9 cellular contexts compared by ENCODE assay signal in genomic region chr17:1390422-1391367, GRCh38. TPM values are rescaled to one million over a fixed set of nuclear protein-coding genes. Genes with fewer than 3 reads are reported as not detected.
A peak's percentile ranks its signal among the peaks of the same experiment; 100 is the strongest.
DNase-seq lines count a peak whose midpoint lies in the region; ATAC-seq and TF ChIP-seq lines count a peak whose summit lies in the region.
"Had no signal": no experiment of that assay in that cellular context is flagged by ENCODE, and none has a peak within 500 bp of the region (broad histone marks: within the 10 kb centered on the region; RNA-seq: fewer than 3 reads in every experiment).

No MANE protein-coding gene starts in this region.

- peak overlapping the region in 1 of 2 donors; percentile 8 for H3K4me3 Mint-ChIP-seq in stimulated activated naive B cell treated with anti-CD40 and anti-IgM and Interleukin-4, amounts not matched to agents 10 μg/mL and 1 μg/mL and 100 μg/mL, for 72 hours

- H3K4me1 ChIP-seq in left ventricle myocardium inferior: peaks cover 100% of the 10 kb centered on the region
- peaks cover 4% of the 10 kb centered on the region; the same call in 1 of the 2 replicates for H3K4me1 ChIP-seq in BE2C
- H3K4me1 ChIP-seq in colonic mucosa: peaks cover 32% of the 10 kb centered on the region

- H3K27me3 ChIP-seq in left ventricle myocardium inferior (ENCODE audit: low read depth) (no peaks in the 10 kb centered on the region), BE2C (no peaks in the 10 kb centered on the region), colonic mucosa (no peaks in the 10 kb centered on the region)

- no peak overlapping the region for H3K9ac ChIP-seq in colonic mucosa (ENCODE audit: low read depth in 2 of 2, low read length in 2 of 2)

- no peaks in the 10 kb centered on the region for H3K9me3 Mint-ChIP-seq in stimulated activated naive B cell treated with anti-CD40 and anti-IgM and Interleukin-4, amounts not matched to agents 10 μg/mL and 1 μg/mL and 100 μg/mL, for 72 hours

- H3K27ac ChIP-seq in left ventricle myocardium inferior (replicated peaks) (peak overlapping the region; percentile 82), colonic mucosa (no peak overlapping the region)

- peak overlapping the region; percentile 17; the same call in 1 of the 2 replicates for H3K4me3 ChIP-seq in WI38 (ENCODE audit: low read depth, low read length)
- H3K4me3 ChIP-seq in left ventricle myocardium inferior: peak overlapping the region; percentile 46
- H3K4me3 ChIP-seq in BE2C (ENCODE audit: low read depth, low read length): no peak overlapping the region
- no peak overlapping the region for H3K4me3 ChIP-seq in colonic mucosa
- H3K4me3 ChIP-seq: skin epidermis had no signal

- peak; percentile 14 for DNase-seq in KBM-7
- DNase-seq in left ventricle myocardium inferior: no peak
- no peak for DNase-seq in stimulated activated naive B cell treated with anti-CD40 and anti-IgM and Interleukin-4, amounts not matched to agents 10 μg/mL and 1 μg/mL and 100 μg/mL, for 72 hours
- no peak for DNase-seq in NCI-H2107 (lab: John Stamatoyannopoulos, UW)
- DNase-seq in BE2C: no peak
- DNase-seq in colonic mucosa: no peak
- DNase-seq in T-helper 2 cell: no peak

- H3K36me3 ChIP-seq in left ventricle myocardium inferior: no peaks in the 10 kb centered on the region
- peaks cover 1% of the 10 kb centered on the region for H3K36me3 ChIP-seq in BE2C
- no peaks in the 10 kb centered on the region for H3K36me3 ChIP-seq in colonic mucosa

- peak overlapping the region; percentile 0 for H3K27ac Mint-ChIP-seq in stimulated activated naive B cell treated with anti-CD40 and anti-IgM and Interleukin-4, amounts not matched to agents 10 μg/mL and 1 μg/mL and 100 μg/mL, for 72 hours

- no peaks in the 10 kb centered on the region for H3K27me3 Mint-ChIP-seq in stimulated activated naive B cell treated with anti-CD40 and anti-IgM and Interleukin-4, amounts not matched to agents 10 μg/mL and 1 μg/mL and 100 μg/mL, for 72 hours

- peaks cover 22 to 80% of the 10 kb centered on the region in 2 donors for H3K4me1 Mint-ChIP-seq in stimulated activated naive B cell treated with anti-CD40 and anti-IgM and Interleukin-4, amounts not matched to agents 10 μg/mL and 1 μg/mL and 100 μg/mL, for 72 hours

- in situ Hi-C loops in KBM-7 (cut with MboI; ENCODE audit: low pct_unique_long_range_greater_than_20kb, low sequenced_read_pairs): no loop called here

- ATAC-seq in stimulated activated naive B cell treated with anti-CD40 and anti-IgM and Interleukin-4, amounts not matched to agents 10 μg/mL and 1 μg/mL and 100 μg/mL, for 72 hours (replicated peaks): no peak

- TF ChIP-seq CTCF in WI38 (IDR thresholded peaks at IDR 0.05; ENCODE audit: low read depth, low read length) (no peak), left ventricle myocardium inferior (IDR thresholded peaks at IDR 0.05; ENCODE audit: borderline replicate concordance) (no peak), BE2C (IDR thresholded peaks at IDR 0.05; ENCODE audit: low read depth, low read length) (no peak), colonic mucosa (IDR thresholded peaks at IDR 0.05) (no peak)

- intact Hi-C loops in left ventricle myocardium inferior (cut with micrococcal nuclease): no loop called here
- intact Hi-C loops in colonic mucosa (cut with DNase I): no loop called here

- H3K9me3 ChIP-seq in left ventricle myocardium inferior (replicated peaks) (no peaks in the 10 kb centered on the region), BE2C (no peaks in the 10 kb centered on the region), colonic mucosa (no peaks in the 10 kb centered on the region)

- peaks cover 14 to 21% of the 10 kb centered on the region in 2 donors for H3K36me3 Mint-ChIP-seq in stimulated activated naive B cell treated with anti-CD40 and anti-IgM and Interleukin-4, amounts not matched to agents 10 μg/mL and 1 μg/mL and 100 μg/mL, for 72 hours

RNA-seq across cellular contexts. Expression of gene YWHAE, which starts 9.3 kb away (rescaled TPM):
- total RNA-seq in left ventricle myocardium inferior (569 TPM), colonic mucosa (100 to 1,000 TPM; 533 to 644 TPM)
- polyA plus RNA-seq in BE2C (2012; ENCODE audit: insufficient read depth, insufficient read length, low read depth): 609 TPM

Comparison
In these comparisons a context has a peak if more than half of its experiments do, and no peak if none do; other contexts are left out.
1. H3K4me3 ChIP-seq: peak in WI38 (single experiment) and left ventricle myocardium inferior (single experiment); none in BE2C (single experiment) and colonic mucosa (single experiment).